Comparison of ENCODE assay signal across 21 cellular contexts in genomic region chr13:98340026-98340425, GRCh38.
"Had no signal": no experiment of that assay in that cellular context is flagged by ENCODE, and none has a peak within 500 bp of the region (broad histone marks: within the 10 kb centered on the region; RNA-seq: fewer than 3 reads in every experiment).

No MANE protein-coding gene starts in this region.

- ATAC-seq: K562 had no signal

- H3K27ac ChIP-seq: KMS-11, RWPE1, SJSA1, SK-N-MC had no signal

- H3K4me1 Mint-ChIP-seq: IgD-negative memory B cell had no signal

- H3K4me3 ChIP-seq: K562, SJSA1, SK-N-MC had no signal

- H3K27ac Mint-ChIP-seq: IgD-negative memory B cell had no signal

- H3K4me1 ChIP-seq: SJSA1 had no signal

- FAIRE-seq: K562 had no signal

- H3K9me3 ChIP-seq: SJSA1 had no signal

- H3K4me3 Mint-ChIP-seq: IgD-negative memory B cell had no signal

- DNase-seq: Kasumi-1, MM.1S, NCI-H1092 treated with DMSO at 0.1 percent for 48 hours, NCI-H1436, NCI-H187, NCI-H2029, NCI-H2081 treated with DMSO at 0.1 percent for 48 hours, NCI-H2171, NCI-H226, NCI-H446, NCI-H510A, NCI-H524 treated with DMSO at 0.1 percent for 48 hours, NCI-H69, NCI-H774, SIG-M5 had no signal

- H3K36me3 Mint-ChIP-seq: IgD-negative memory B cell had no signal
